Comparison of ENCODE assay signal across 16 cellular contexts in genomic region chr11:16043617-16044016, GRCh38.
DNase-seq lines count a peak whose midpoint lies in the region; ATAC-seq and TF ChIP-seq lines count a peak whose summit lies in the region.
"Had no signal": no experiment of that assay in that cellular context is flagged by ENCODE, and none has a peak within 500 bp of the region (broad histone marks: within the 10 kb centered on the region; RNA-seq: fewer than 3 reads in every experiment).

No MANE protein-coding gene starts in this region.

- WGBS in heart right ventricle, 2 donors, result 51 to 68% methylated on average over 2 of the region's 2 CpGs

- H3K4me1 ChIP-seq in heart right ventricle, result peaks cover 0 to 10% (median 0%) of the 10 kb centered on the region in 9 donors

- H3K27ac Mint-ChIP-seq in activated CD8-positive, alpha-beta T cell treated with anti-CD3 and anti-CD28 coated beads for 36 hours, result no peak overlapping the region
- H3K27ac Mint-ChIP-seq: CD14-positive monocyte; CD8-positive, alpha-beta T cell; GM23338 had no signal

- H3K27me3 Mint-ChIP-seq in activated CD8-positive, alpha-beta T cell treated with anti-CD3 and anti-CD28 coated beads for 36 hours, result no peaks in the 10 kb centered on the region

- CTCF ChIA-PET in activated CD8-positive, alpha-beta T cell treated with anti-CD3 and anti-CD28 coated beads for 36 hours (lab: Charles Lee), result no interaction called here

- no peak overlapping the region for H3K4me3 Mint-ChIP-seq in activated CD8-positive, alpha-beta T cell treated with anti-CD3 and anti-CD28 coated beads for 36 hours
- H3K4me3 Mint-ChIP-seq: CD14-positive monocyte; CD8-positive, alpha-beta T cell; GM23338 had no signal

- no peaks in the 10 kb centered on the region for H3K36me3 Mint-ChIP-seq in activated CD8-positive, alpha-beta T cell treated with anti-CD3 and anti-CD28 coated beads for 36 hours (ENCODE audit: low read depth)
- H3K36me3 Mint-ChIP-seq: CD14-positive monocyte; CD8-positive, alpha-beta T cell had no signal

- no peak for DNase-seq in Right ventricle myocardium inferior (ENCODE audit: missing footprints)
- DNase-seq in cardiac septum (ENCODE audit: low spot score), result no peak
- DNase-seq in heart right ventricle, result peak; percentile 18 to 40
- DNase-seq in medulla oblongata (ENCODE audit: extremely low spot score), result peak; percentile 26
- no peak for DNase-seq in cerebellar cortex (ENCODE audit: low spot score)
- no peak for DNase-seq in LoVo (ENCODE audit: low spot score)
- no peak for DNase-seq in activated CD8-positive, alpha-beta T cell treated with anti-CD3 and anti-CD28 coated beads for 36 hours
- DNase-seq: CD8-positive, alpha-beta T cell; COR-L47; DMS153; DMS79 treated with DMSO at 0.1 percent for 48 hours; EL; H7 had no signal

- H3K9me3 Mint-ChIP-seq in activated CD8-positive, alpha-beta T cell treated with anti-CD3 and anti-CD28 coated beads for 36 hours, result no peaks in the 10 kb centered on the region
- H3K9me3 Mint-ChIP-seq: GM23338 had no signal

- H3K4me1 Mint-ChIP-seq in activated CD8-positive, alpha-beta T cell treated with anti-CD3 and anti-CD28 coated beads for 36 hours (ENCODE audit: low read depth), result no peaks in the 10 kb centered on the region
- H3K4me1 Mint-ChIP-seq: CD14-positive monocyte had no signal

- no peaks in the 10 kb centered on the region for H3K9me3 ChIP-seq in heart right ventricle

- H3K36me3 ChIP-seq in heart right ventricle, result peaks cover 0 to 39% (median 0%) of the 10 kb centered on the region in 9 donors

- H3K27me3 ChIP-seq in heart right ventricle, result no peaks in the 10 kb centered on the region

- ATAC-seq in Right ventricle myocardium inferior (peak; percentile 76), heart right ventricle (peak; percentile 23 to 90 (median 76))
- ATAC-seq in activated CD8-positive, alpha-beta T cell treated with anti-CD3 and anti-CD28 coated beads for 36 hours, result no peak
- ATAC-seq: CD8-positive, alpha-beta T cell; GM23338 had no signal

- intact Hi-C loops in Right ventricle myocardium inferior (cut with DNase I) (no loop called here), cardiac septum (cut with DNase I) (no loop called here), heart right ventricle (cut with DNase I) (loop anchor here in 1 of 10 donors (10.0 kb wide), 1 partner anchor 561 kb away; no protein-coding TSS in a partner anchor)
- intact Hi-C loops in activated CD8-positive, alpha-beta T cell treated with anti-CD3 and anti-CD28 coated beads for 36 hours (cut with micrococcal nuclease), result no loop called here

- POLR2A ChIA-PET in activated CD8-positive, alpha-beta T cell treated with anti-CD3 and anti-CD28 coated beads for 36 hours (lab: Charles Lee), result no interaction called here

- H3K4me3 ChIP-seq in heart right ventricle, result no peak overlapping the region
- H3K4me3 ChIP-seq: GM23338 had no signal

- peak overlapping the region in 1 of 10 donors; percentile 14 for H3K27ac ChIP-seq in heart right ventricle
- H3K27ac ChIP-seq: 22Rv1 had no signal

- TF ChIP-seq CTCF in heart right ventricle (IDR thresholded peaks at IDR 0.05), result no peak
- no peak for TF ChIP-seq CTCF in activated CD8-positive, alpha-beta T cell treated with anti-CD3 and anti-CD28 coated beads for 36 hours (IDR thresholded peaks at IDR 0.05)

Comparison
In these comparisons a context has a peak if more than half of its experiments do, and no peak if none do; other contexts are left out.
1. DNase-seq: peak in heart right ventricle (2 of 2) and medulla oblongata (single experiment); none in Right ventricle myocardium inferior (single experiment), cardiac septum (single experiment), cerebellar cortex (single experiment), LoVo (single experiment) and activated CD8-positive, alpha-beta T cell treated with anti-CD3 and anti-CD28 coated beads for 36 hours (single experiment).